Comparison of ENCODE assay signal across 9 cellular contexts in the genomic region with DNA sequence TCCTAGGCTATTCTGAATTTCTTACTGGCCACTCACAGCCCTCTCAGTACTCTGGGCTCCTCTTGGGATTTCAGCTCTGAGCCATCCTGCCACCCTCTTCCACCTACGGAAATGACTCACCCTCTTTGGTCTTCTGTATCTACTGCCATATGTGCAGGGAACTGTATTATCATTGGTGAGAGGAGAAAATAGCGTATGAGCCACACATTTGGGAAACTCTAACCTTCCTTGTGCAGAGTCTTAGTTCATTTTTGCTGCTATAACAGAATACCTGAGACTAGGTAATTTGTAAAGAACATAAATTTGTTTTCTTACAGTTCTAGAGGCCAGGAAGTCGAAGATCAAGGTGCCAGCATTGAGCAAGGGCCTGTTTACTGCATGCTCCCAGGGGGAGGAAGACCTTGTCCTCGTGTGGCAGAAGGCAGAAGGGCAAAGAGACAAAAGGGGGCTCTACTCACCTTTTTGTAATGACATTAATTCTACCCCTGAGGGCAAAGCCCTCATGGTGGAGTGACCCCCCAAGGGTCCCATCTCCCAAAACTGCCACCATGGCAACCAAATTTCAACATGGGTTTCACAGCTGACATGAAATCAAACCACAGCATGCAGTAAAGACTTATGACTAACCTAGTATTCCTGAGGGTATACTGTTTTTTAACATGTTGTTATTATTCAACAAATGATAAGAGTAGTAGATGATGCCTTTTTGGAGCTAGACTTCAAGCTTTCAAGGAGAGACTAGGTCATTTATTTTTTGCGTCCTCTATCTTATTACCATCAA.
DNase-seq lines count a peak whose midpoint lies in the region; ATAC-seq, FAIRE-seq and TF ChIP-seq lines count a peak whose summit lies in the region.
"Had no signal": no experiment of that assay in that cellular context is flagged by ENCODE, and none has a peak within 500 bp of the region (broad histone marks: within the 10 kb centered on the region; RNA-seq: fewer than 3 reads in every experiment).

No MANE protein-coding gene starts in this region.

- FAIRE-seq in urothelium cell line (lab: Jason Lieb, UNC) = no peak

- DNase-seq in stimulated activated CD4-positive, alpha-beta T cell treated with anti-CD3 and anti-CD28 coated beads, Interleukin-15, amount 100 ng/mL, for 24 hours = peak; percentile 21
- DNase-seq in stimulated activated CD4-positive, alpha-beta T cell treated with anti-CD3 and anti-CD28 coated beads, Interleukin-4, amount 100 ng/mL, for 1 hour = no peak
- DNase-seq in RWPE2 (ENCODE audit: low spot score) (no peak), epithelial cell of prostate (ENCODE audit: low read depth, low spot score) (peak; percentile 14), urothelium cell line (ENCODE audit: low spot score) (peak; percentile 88), hypothalamus (lab: John Stamatoyannopoulos, UW) (no peak), endothelial cell (ENCODE audit: low spot score) (no peak), suprapubic skin (ENCODE audit: low spot score in 2 of 2) (no peak)
- DNase-seq: NCI-H526 treated with DMSO at 0.1 percent for 48 hours had no signal

- H3K27me3 ChIP-seq in RWPE2 (ENCODE audit: insufficient read depth, poor library complexity, severe bottlenecking) = no peaks in the 10 kb centered on the region
- H3K27me3 ChIP-seq in suprapubic skin = no peaks in the 10 kb centered on the region

- no peaks in the 10 kb centered on the region for H3K36me3 Mint-ChIP-seq in endothelial cell (ENCODE audit: low read depth, unreplicated experiment)

- H3K36me3 ChIP-seq in RWPE2 (ENCODE audit: low read depth) = no peaks in the 10 kb centered on the region
- H3K36me3 ChIP-seq in suprapubic skin = no peaks in the 10 kb centered on the region

- peak; percentile 100 for ATAC-seq in RWPE2 (ENCODE audit: low read depth)

- H3K9me3 ChIP-seq in RWPE2 (ENCODE audit: severe bottlenecking) (no peaks in the 10 kb centered on the region), suprapubic skin (no peaks in the 10 kb centered on the region)

- no peak for TF ChIP-seq CTCF in RWPE2 (IDR thresholded peaks at IDR 0.05; ENCODE audit: poor library complexity, severe bottlenecking)
- no peak for TF ChIP-seq CTCF in endothelial cell (IDR thresholded peaks at IDR 0.05; ENCODE audit: unreplicated experiment)
- TF ChIP-seq CTCF in suprapubic skin (IDR thresholded peaks at IDR 0.05) = no peak

- no peak overlapping the region for H3K27ac Mint-ChIP-seq in endothelial cell (ENCODE audit: unreplicated experiment)

- peaks cover 3% of the 10 kb centered on the region for H3K4me1 Mint-ChIP-seq in endothelial cell (ENCODE audit: unreplicated experiment)

- peaks cover 22% of the 10 kb centered on the region for H3K4me1 ChIP-seq in RWPE2 (ENCODE audit: insufficient read depth, poor library complexity, severe bottlenecking)
- no peaks in the 10 kb centered on the region for H3K4me1 ChIP-seq in suprapubic skin

- H3K9me3 Mint-ChIP-seq in endothelial cell (ENCODE audit: unreplicated experiment) = no peaks in the 10 kb centered on the region

- no peak for TF ChIP-seq EP300 in suprapubic skin (IDR thresholded peaks at IDR 0.05)

- H3K27ac ChIP-seq in RWPE2 (ENCODE audit: poor library complexity, severe bottlenecking) (peak overlapping the region; percentile 71), epithelial cell of prostate (peak overlapping the region; percentile 37), suprapubic skin (no peak overlapping the region)

- no peak for TF ChIP-seq POLR2A in suprapubic skin (IDR thresholded peaks at IDR 0.05)

- no peak overlapping the region for H3K4me3 Mint-ChIP-seq in endothelial cell (ENCODE audit: unreplicated experiment)

- H3K4me3 ChIP-seq in RWPE2 (ENCODE audit: severe bottlenecking) = no peak overlapping the region
- H3K4me3 ChIP-seq in suprapubic skin = no peak overlapping the region

- peaks cover 3% of the 10 kb centered on the region for H3K27me3 Mint-ChIP-seq in endothelial cell (ENCODE audit: unreplicated experiment)

- 81% methylated on average over 5 of the region's 5 CpGs for WGBS in suprapubic skin

Comparison
In these comparisons a context has a peak if more than half of its experiments do, and no peak if none do; other contexts are left out.
1. DNase-seq: peak in stimulated activated CD4-positive, alpha-beta T cell treated with anti-CD3 and anti-CD28 coated beads, Interleukin-15, amount 100 ng/mL, for 24 hours (single experiment), epithelial cell of prostate (single experiment) and urothelium cell line (single experiment); none in stimulated activated CD4-positive, alpha-beta T cell treated with anti-CD3 and anti-CD28 coated beads, Interleukin-4, amount 100 ng/mL, for 1 hour (single experiment), RWPE2 (single experiment), hypothalamus (0 of 51), endothelial cell (single experiment) and suprapubic skin (0 of 2).